ENCODE assay signal across 13 cellular contexts in the genomic region with DNA sequence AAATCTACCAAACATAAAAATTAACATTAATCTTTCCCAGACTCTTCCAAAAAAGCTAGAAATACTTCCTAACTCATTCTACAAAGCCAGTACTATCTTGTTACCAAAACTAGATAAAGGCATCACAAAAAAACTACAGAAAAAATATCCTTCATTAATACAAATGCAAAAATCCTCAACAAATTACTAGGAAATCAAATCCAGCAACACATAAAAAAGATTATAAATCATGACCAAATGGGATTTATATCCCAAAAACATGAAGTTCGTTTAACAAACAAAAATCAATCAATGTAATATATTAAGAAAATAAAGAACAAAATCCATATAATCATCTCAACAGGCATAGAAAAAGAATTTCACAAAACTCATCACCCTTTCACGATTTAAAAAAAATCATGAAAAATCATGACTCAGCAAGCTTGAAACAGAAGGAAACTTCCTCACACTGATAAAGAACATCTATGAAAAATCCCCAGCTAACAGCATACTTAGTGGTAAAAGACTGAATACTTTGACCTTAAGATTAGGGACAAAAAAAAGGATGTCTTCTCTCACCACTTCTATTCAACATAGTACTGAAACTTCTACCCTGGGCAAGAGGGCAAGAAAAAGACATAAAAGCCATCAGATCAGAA. TPM values are rescaled to one million over a fixed set of nuclear protein-coding genes. Genes with fewer than 3 reads are reported as not detected.
DNase-seq lines count a peak whose midpoint lies in the region; ATAC-seq, FAIRE-seq and TF ChIP-seq lines count a peak whose summit lies in the region.
"Had no signal": no experiment of that assay in that cellular context is flagged by ENCODE, and none has a peak within 500 bp of the region (broad histone marks: within the 10 kb centered on the region; RNA-seq: fewer than 3 reads in every experiment).

No MANE protein-coding gene starts in this region.

- no peaks in the 10 kb centered on the region for H3K9me2 ChIP-seq in OCI-LY7 (ENCODE audit: insufficient read depth, low read length)

- peaks cover 7% of the 10 kb centered on the region for H3K4me1 ChIP-seq in OCI-LY7 (ENCODE audit: insufficient read depth, low read length, poor library complexity, severe bottlenecking)

- no peak overlapping the region for H3K4me2 ChIP-seq in OCI-LY7 (ENCODE audit: low read length)

- no peak for TF ChIP-seq CTCF in OCI-LY7 (conservative IDR thresholded peaks at IDR 0.05; ENCODE audit: low read length)

- CTCF ChIA-PET in OCI-LY7 (lab: Charles Lee; ENCODE audit: unreplicated experiment), result no interaction called here

- peak; percentile 54 for FAIRE-seq in endometrium (lab: Jason Lieb, UNC)
- FAIRE-seq: D721Med had no signal

- H3K4me3 ChIP-seq in OCI-LY7 (ENCODE audit: low read depth, low read length, poor library complexity, severe bottlenecking), result no peak overlapping the region
- H3K4me3 ChIP-seq: sigmoid colon had no signal

- intact Hi-C loops in OCI-LY7 (cut with micrococcal nuclease; ENCODE audit: unreplicated experiment), result no loop called here

- H2AFZ ChIP-seq in OCI-LY7 (ENCODE audit: low read length), result no peak overlapping the region

- peaks cover 98% of the 10 kb centered on the region for H3K79me2 ChIP-seq in OCI-LY7 (ENCODE audit: insufficient read depth, low read depth, low read length)

- H3K36me3 ChIP-seq in OCI-LY7 (ENCODE audit: insufficient read depth, low read length), result peaks cover 10% of the 10 kb centered on the region
- H3K36me3 ChIP-seq: sigmoid colon had no signal

- BruUV-seq in OCI-LY7 (replicated peaks; lab: Mats Ljungman, UMichigan), result no TSS peak

- no peak overlapping the region for H3K27ac ChIP-seq in OCI-LY7 (ENCODE audit: low read depth, low read length, poor library complexity, severe bottlenecking)
- H3K27ac ChIP-seq: sigmoid colon had no signal

- H4K20me1 ChIP-seq in OCI-LY7 (ENCODE audit: insufficient read depth, low read length), result no peaks in the 10 kb centered on the region

- POLR2A ChIA-PET in OCI-LY7 (lab: Charles Lee), result interaction anchor here (0.6 to 0.7 kb wide), 2 partner anchors 16 to 65 kb away, joined by 3 to 4 read pairs; no protein-coding TSS in a partner anchor

- ATAC-seq in GM18870 (IDR thresholded peaks at IDR 0.05; ENCODE audit: unreplicated experiment) (peak; percentile 76), HG03039 (IDR thresholded peaks at IDR 0.05; ENCODE audit: unreplicated experiment) (no peak), HG02678 (IDR thresholded peaks at IDR 0.05; ENCODE audit: unreplicated experiment) (no peak)

- H3K9me3 ChIP-seq in OCI-LY7 (ENCODE audit: low read length), result peaks cover 5% of the 10 kb centered on the region; the same call in 1 of the 2 replicates
- H3K9me3 ChIP-seq: sigmoid colon had no signal

- DNase-seq in CD1c-positive myeloid dendritic cell (ENCODE audit: extremely low spot score), result peak; percentile 30
- peak; percentile 7 for DNase-seq in OCI-LY7 (ENCODE audit: low spot score)
- DNase-seq in NCI-H345 (lab: John Stamatoyannopoulos, UW), result no peak
- no peak for DNase-seq in NCI-H2081 (lab: John Stamatoyannopoulos, UW)
- DNase-seq: foreskin melanocyte; NCI-H1092; sigmoid colon; stimulated activated CD8-positive, alpha-beta memory T cell treated with anti-CD3 and anti-CD28 coated beads, Interleukin-4, amount 100 ng/mL, for 48 hours had no signal

RNA-seq across cellular contexts. Expression of a gene that starts 43.2 kb away (rescaled TPM):
- total RNA-seq in OCI-LY7 (2014; rRNA removed; shearing (Covaris generic)), result 20.5 and 22.2 TPM in 2 replicates
- total RNA-seq in OCI-LY7 (2022), result 35.0 and 41.6 TPM in 2 replicates

RNA-seq across cellular contexts. Expression of a gene that starts 53.3 kb away (rescaled TPM):
- total RNA-seq in OCI-LY7 (2014; rRNA removed; shearing (Covaris generic)), result 67.5 and 92.4 TPM in 2 replicates
- 91.0 and 103 TPM in 2 replicates for total RNA-seq in OCI-LY7 (2022)

Comparison
In these comparisons a context has a peak if more than half of its experiments do, and no peak if none do; other contexts are left out.
1. DNase-seq: peak in CD1c-positive myeloid dendritic cell (single experiment) and OCI-LY7 (single experiment); none in NCI-H345 (single experiment) and NCI-H2081 (0 of 2).